Comparison of ENCODE assay signal across 8 cellular contexts in genomic region chr12:64392221-64392620, GRCh38. TPM values are rescaled to one million over a fixed set of nuclear protein-coding genes. Genes with fewer than 3 reads are reported as not detected.
A peak's percentile ranks its signal among the peaks of the same experiment; 100 is the strongest.
DNase-seq lines count a peak whose midpoint lies in the region; ATAC-seq and TF ChIP-seq lines count a peak whose summit lies in the region.

No MANE protein-coding gene starts in this region.

- TF ChIP-seq EP300 in gastroesophageal sphincter (IDR thresholded peaks at IDR 0.05), result no peak

- H3K9me3 Mint-ChIP-seq in CD8-positive, alpha-beta memory T cell, result no peaks in the 10 kb centered on the region
- H3K9me3 Mint-ChIP-seq in activated T-helper 2 cell treated with anti-CD3 and anti-CD28 coated beads, Interferon-gamma antibody, Interleukin-2, Interleukin-4, amounts not matched to agents 10 μg/mL and 5 μg/mL and 100 μg/mL, durations not matched to agents 14 hours and 24 hours and 36 hours, result no peaks in the 10 kb centered on the region

- no peak overlapping the region for H3K27ac ChIP-seq in CD8-positive, alpha-beta memory T cell (ENCODE audit: low read depth, low read length)
- no peak overlapping the region for H3K27ac ChIP-seq in gastroesophageal sphincter

- TF ChIP-seq CTCF in gastroesophageal sphincter (IDR thresholded peaks at IDR 0.05), result no peak

- peak overlapping the region in 5 of 7 donors; percentile 5 to 44 (median 36) for H3K4me3 Mint-ChIP-seq in CD8-positive, alpha-beta memory T cell
- no peak overlapping the region for H3K4me3 Mint-ChIP-seq in activated T-helper 2 cell treated with anti-CD3 and anti-CD28 coated beads, Interferon-gamma antibody, Interleukin-2, Interleukin-4, amounts not matched to agents 10 μg/mL and 5 μg/mL and 100 μg/mL, durations not matched to agents 14 hours and 24 hours and 36 hours (ENCODE audit: low read depth)

- WGBS in gastroesophageal sphincter (ENCODE audit: low coverage in 1 of 2), 2 donors, result 65 to 96% methylated on average over 3 of the region's 3 CpGs

- CTCF ChIA-PET in CD8-positive, alpha-beta memory T cell (lab: Charles Lee), result no interaction called here

- peak in 1 of 5 donors; percentile 25 for DNase-seq in CD8-positive, alpha-beta memory T cell
- DNase-seq in RKO (ENCODE audit: low spot score) (peak; percentile 54), glomerular visceral epithelial cell (ENCODE audit: extremely low spot score) (peak; percentile 27), NCI-H1417 treated with DMSO at 0.1 percent for 48 hours (lab: John Stamatoyannopoulos, UW) (no peak)
- no peak for DNase-seq in activated T-helper 2 cell treated with anti-CD3 and anti-CD28 coated beads, Interferon-gamma antibody, Interleukin-2, Interleukin-4, amounts not matched to agents 10 μg/mL and 5 μg/mL and 100 μg/mL, durations not matched to agents 14 hours and 24 hours and 36 hours (ENCODE audit: low spot score)
- DNase-seq in activated T-cell treated with anti-CD3 and anti-CD28 coated beads, Interleukin-2, amount 50 U/mL, for 48 hours, result no peak

- H3K4me1 Mint-ChIP-seq in CD8-positive, alpha-beta memory T cell, result peaks cover 5 to 12% (median 11%) of the 10 kb centered on the region in 3 donors
- H3K4me1 Mint-ChIP-seq in activated T-helper 2 cell treated with anti-CD3 and anti-CD28 coated beads, Interferon-gamma antibody, Interleukin-2, Interleukin-4, amounts not matched to agents 10 μg/mL and 5 μg/mL and 100 μg/mL, durations not matched to agents 14 hours and 24 hours and 36 hours (ENCODE audit: low read depth), result peaks cover 3% of the 10 kb centered on the region

- H3K27ac Mint-ChIP-seq in CD8-positive, alpha-beta memory T cell, result no peak overlapping the region
- no peak overlapping the region for H3K27ac Mint-ChIP-seq in activated T-helper 2 cell treated with anti-CD3 and anti-CD28 coated beads, Interferon-gamma antibody, Interleukin-2, Interleukin-4, amounts not matched to agents 10 μg/mL and 5 μg/mL and 100 μg/mL, durations not matched to agents 14 hours and 24 hours and 36 hours

- peaks cover 6% of the 10 kb centered on the region for H3K27me3 ChIP-seq in CD8-positive, alpha-beta memory T cell (ENCODE audit: insufficient read depth, low read length, poor library complexity, severe bottlenecking)
- peaks cover 50% of the 10 kb centered on the region for H3K27me3 ChIP-seq in gastroesophageal sphincter

- ATAC-seq in GM21717 (IDR thresholded peaks at IDR 0.05; ENCODE audit: unreplicated experiment) (peak; percentile 74), gastroesophageal sphincter (no peak)

- no peaks in the 10 kb centered on the region for H3K4me1 ChIP-seq in CD8-positive, alpha-beta memory T cell (ENCODE audit: insufficient read depth, low read length)
- peaks cover 0 to 9% (median 0%) of the 10 kb centered on the region in 3 donors for H3K4me1 ChIP-seq in gastroesophageal sphincter

- no peaks in the 10 kb centered on the region for H3K36me3 ChIP-seq in CD8-positive, alpha-beta memory T cell (ENCODE audit: insufficient read depth, low read length)
- no peaks in the 10 kb centered on the region for H3K36me3 ChIP-seq in gastroesophageal sphincter

- H3K27me3 Mint-ChIP-seq in CD8-positive, alpha-beta memory T cell, result peaks cover 23 to 36% of the 10 kb centered on the region in 2 donors
- H3K27me3 Mint-ChIP-seq in activated T-helper 2 cell treated with anti-CD3 and anti-CD28 coated beads, Interferon-gamma antibody, Interleukin-2, Interleukin-4, amounts not matched to agents 10 μg/mL and 5 μg/mL and 100 μg/mL, durations not matched to agents 14 hours and 24 hours and 36 hours (ENCODE audit: low read depth), result peaks cover 13% of the 10 kb centered on the region

- no peaks in the 10 kb centered on the region for H3K9me3 ChIP-seq in CD8-positive, alpha-beta memory T cell (ENCODE audit: low read length)
- no peaks in the 10 kb centered on the region for H3K9me3 ChIP-seq in gastroesophageal sphincter

- POLR2A ChIA-PET in CD8-positive, alpha-beta memory T cell (lab: Charles Lee), result no interaction called here

- no peaks in the 10 kb centered on the region for H3K36me3 Mint-ChIP-seq in CD8-positive, alpha-beta memory T cell
- no peaks in the 10 kb centered on the region for H3K36me3 Mint-ChIP-seq in activated T-helper 2 cell treated with anti-CD3 and anti-CD28 coated beads, Interferon-gamma antibody, Interleukin-2, Interleukin-4, amounts not matched to agents 10 μg/mL and 5 μg/mL and 100 μg/mL, durations not matched to agents 14 hours and 24 hours and 36 hours (ENCODE audit: low read depth)

- H3K4me3 ChIP-seq in CD8-positive, alpha-beta memory T cell (ENCODE audit: low read length), result no peak overlapping the region
- no peak overlapping the region for H3K4me3 ChIP-seq in gastroesophageal sphincter

- intact Hi-C loops in activated T-helper 2 cell treated with anti-CD3 and anti-CD28 coated beads, Interferon-gamma antibody, Interleukin-2, Interleukin-4, amounts not matched to agents 10 μg/mL and 5 μg/mL and 100 μg/mL, durations not matched to agents 14 hours and 24 hours and 36 hours (cut with micrococcal nuclease), result loop anchor here (2.0 kb wide), 1 partner anchor 119 kb away; no protein-coding TSS in a partner anchor

- TF ChIP-seq POLR2A in gastroesophageal sphincter (IDR thresholded peaks at IDR 0.05), result no peak

RNA-seq across cellular contexts. Expression of gene C12orf56, which starts 1.7 kb away (rescaled TPM):
- total RNA-seq in CD8-positive, alpha-beta memory T cell, result not detected
- polyA plus RNA-seq in CD8-positive, alpha-beta memory T cell, result not detected
- 0.30 TPM in 1 of 2 replicates, not detected in the other for total RNA-seq in activated T-helper 2 cell treated with anti-CD3 and anti-CD28 coated beads, Interferon-gamma antibody, Interleukin-2, Interleukin-4, amounts not matched to agents 10 μg/mL and 5 μg/mL and 100 μg/mL, durations not matched to agents 14 hours and 24 hours and 36 hours
- not detected for total RNA-seq in gastroesophageal sphincter

RNA-seq across cellular contexts. Expression of gene XPOT, which starts 12.0 kb away (rescaled TPM):
- 100 to 1,000 TPM; 136 to 140 TPM for total RNA-seq in CD8-positive, alpha-beta memory T cell
- polyA plus RNA-seq in CD8-positive, alpha-beta memory T cell, result 44.7 TPM
- total RNA-seq in activated T-helper 2 cell treated with anti-CD3 and anti-CD28 coated beads, Interferon-gamma antibody, Interleukin-2, Interleukin-4, amounts not matched to agents 10 μg/mL and 5 μg/mL and 100 μg/mL, durations not matched to agents 14 hours and 24 hours and 36 hours, result 119 and 120 TPM in 2 replicates
- 10 to 100 TPM; 26.4 to 37.2 (median 32.5) TPM for total RNA-seq in gastroesophageal sphincter

RNA-seq across cellular contexts. Expression of gene TBK1, which starts 59.7 kb away (rescaled TPM):
- total RNA-seq in CD8-positive, alpha-beta memory T cell, result 10 to 100 TPM; 25.9 to 27.6 TPM
- 26.8 TPM for polyA plus RNA-seq in CD8-positive, alpha-beta memory T cell
- 34.1 and 35.3 TPM in 2 replicates for total RNA-seq in activated T-helper 2 cell treated with anti-CD3 and anti-CD28 coated beads, Interferon-gamma antibody, Interleukin-2, Interleukin-4, amounts not matched to agents 10 μg/mL and 5 μg/mL and 100 μg/mL, durations not matched to agents 14 hours and 24 hours and 36 hours
- total RNA-seq in gastroesophageal sphincter, result 10 to 100 TPM; 22.6 to 38.4 (median 32.1) TPM

Comparison
In these comparisons a context has a peak if more than half of its experiments do, and no peak if none do; other contexts are left out.
1. DNase-seq: peak in RKO (single experiment) and glomerular visceral epithelial cell (single experiment); none in activated T-helper 2 cell treated with anti-CD3 and anti-CD28 coated beads, Interferon-gamma antibody, Interleukin-2, Interleukin-4, amounts not matched to agents 10 μg/mL and 5 μg/mL and 100 μg/mL, durations not matched to agents 14 hours and 24 hours and 36 hours (single experiment), NCI-H1417 treated with DMSO at 0.1 percent for 48 hours (single experiment) and activated T-cell treated with anti-CD3 and anti-CD28 coated beads, Interleukin-2, amount 50 U/mL, for 48 hours (0 of 2).